1 cellular context compared by ENCODE assay signal in the genomic region with DNA sequence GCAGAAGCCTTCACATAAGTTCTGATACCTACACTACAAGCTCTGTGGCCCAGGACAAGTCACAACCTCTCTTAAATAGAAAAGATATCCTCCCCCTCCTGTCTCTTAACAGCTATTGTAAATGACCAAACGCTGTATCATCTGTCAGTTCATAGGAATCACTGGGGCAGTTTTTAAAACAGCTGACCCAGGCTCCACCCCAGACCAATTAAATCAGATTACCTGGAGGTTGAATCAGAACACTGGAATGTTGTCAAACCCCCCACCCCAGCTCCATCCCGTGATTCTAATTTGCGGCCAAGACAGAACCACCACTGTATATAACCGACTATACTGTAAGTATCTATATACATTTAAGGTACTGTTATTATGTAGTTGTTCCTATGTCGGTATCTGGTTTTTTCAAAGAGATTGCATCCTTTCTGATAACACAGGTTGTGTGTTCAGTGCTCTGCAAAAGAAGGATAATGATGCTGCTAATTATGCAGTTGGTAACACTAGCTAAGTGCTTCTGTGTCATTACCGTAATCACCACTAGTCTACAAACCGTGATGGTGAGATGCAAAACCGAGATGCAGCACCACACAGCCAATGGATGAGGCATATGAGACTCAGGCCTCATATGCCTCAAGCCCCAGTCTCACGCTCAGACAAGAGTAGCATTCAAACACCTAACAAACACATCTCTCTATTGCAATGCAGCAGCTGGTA.
TF ChIP-seq lines count a peak whose summit lies in the region.

No MANE protein-coding gene starts in this region.

TF ChIP-seq in K562, 482 proteins besides CTCF, POLR2A, EP300 and RAD21:
- no peak for TF ChIP-seq SIX5 (IDR thresholded peaks at IDR 0.05; ENCODE audit: borderline replicate concordance in 1 of 2, insufficient read depth in 1 of 2, low read depth in 1 of 2, low read length in 2 of 2)
- no peak for TF ChIP-seq KLF6 (CRISPR knock-in tag; IDR thresholded peaks at IDR 0.05; ENCODE audit: borderline replicate concordance)
- no peak for TF ChIP-seq SP1 (CRISPR knock-in tag; IDR thresholded peaks at IDR 0.05)
- TF ChIP-seq, protein P1, sequence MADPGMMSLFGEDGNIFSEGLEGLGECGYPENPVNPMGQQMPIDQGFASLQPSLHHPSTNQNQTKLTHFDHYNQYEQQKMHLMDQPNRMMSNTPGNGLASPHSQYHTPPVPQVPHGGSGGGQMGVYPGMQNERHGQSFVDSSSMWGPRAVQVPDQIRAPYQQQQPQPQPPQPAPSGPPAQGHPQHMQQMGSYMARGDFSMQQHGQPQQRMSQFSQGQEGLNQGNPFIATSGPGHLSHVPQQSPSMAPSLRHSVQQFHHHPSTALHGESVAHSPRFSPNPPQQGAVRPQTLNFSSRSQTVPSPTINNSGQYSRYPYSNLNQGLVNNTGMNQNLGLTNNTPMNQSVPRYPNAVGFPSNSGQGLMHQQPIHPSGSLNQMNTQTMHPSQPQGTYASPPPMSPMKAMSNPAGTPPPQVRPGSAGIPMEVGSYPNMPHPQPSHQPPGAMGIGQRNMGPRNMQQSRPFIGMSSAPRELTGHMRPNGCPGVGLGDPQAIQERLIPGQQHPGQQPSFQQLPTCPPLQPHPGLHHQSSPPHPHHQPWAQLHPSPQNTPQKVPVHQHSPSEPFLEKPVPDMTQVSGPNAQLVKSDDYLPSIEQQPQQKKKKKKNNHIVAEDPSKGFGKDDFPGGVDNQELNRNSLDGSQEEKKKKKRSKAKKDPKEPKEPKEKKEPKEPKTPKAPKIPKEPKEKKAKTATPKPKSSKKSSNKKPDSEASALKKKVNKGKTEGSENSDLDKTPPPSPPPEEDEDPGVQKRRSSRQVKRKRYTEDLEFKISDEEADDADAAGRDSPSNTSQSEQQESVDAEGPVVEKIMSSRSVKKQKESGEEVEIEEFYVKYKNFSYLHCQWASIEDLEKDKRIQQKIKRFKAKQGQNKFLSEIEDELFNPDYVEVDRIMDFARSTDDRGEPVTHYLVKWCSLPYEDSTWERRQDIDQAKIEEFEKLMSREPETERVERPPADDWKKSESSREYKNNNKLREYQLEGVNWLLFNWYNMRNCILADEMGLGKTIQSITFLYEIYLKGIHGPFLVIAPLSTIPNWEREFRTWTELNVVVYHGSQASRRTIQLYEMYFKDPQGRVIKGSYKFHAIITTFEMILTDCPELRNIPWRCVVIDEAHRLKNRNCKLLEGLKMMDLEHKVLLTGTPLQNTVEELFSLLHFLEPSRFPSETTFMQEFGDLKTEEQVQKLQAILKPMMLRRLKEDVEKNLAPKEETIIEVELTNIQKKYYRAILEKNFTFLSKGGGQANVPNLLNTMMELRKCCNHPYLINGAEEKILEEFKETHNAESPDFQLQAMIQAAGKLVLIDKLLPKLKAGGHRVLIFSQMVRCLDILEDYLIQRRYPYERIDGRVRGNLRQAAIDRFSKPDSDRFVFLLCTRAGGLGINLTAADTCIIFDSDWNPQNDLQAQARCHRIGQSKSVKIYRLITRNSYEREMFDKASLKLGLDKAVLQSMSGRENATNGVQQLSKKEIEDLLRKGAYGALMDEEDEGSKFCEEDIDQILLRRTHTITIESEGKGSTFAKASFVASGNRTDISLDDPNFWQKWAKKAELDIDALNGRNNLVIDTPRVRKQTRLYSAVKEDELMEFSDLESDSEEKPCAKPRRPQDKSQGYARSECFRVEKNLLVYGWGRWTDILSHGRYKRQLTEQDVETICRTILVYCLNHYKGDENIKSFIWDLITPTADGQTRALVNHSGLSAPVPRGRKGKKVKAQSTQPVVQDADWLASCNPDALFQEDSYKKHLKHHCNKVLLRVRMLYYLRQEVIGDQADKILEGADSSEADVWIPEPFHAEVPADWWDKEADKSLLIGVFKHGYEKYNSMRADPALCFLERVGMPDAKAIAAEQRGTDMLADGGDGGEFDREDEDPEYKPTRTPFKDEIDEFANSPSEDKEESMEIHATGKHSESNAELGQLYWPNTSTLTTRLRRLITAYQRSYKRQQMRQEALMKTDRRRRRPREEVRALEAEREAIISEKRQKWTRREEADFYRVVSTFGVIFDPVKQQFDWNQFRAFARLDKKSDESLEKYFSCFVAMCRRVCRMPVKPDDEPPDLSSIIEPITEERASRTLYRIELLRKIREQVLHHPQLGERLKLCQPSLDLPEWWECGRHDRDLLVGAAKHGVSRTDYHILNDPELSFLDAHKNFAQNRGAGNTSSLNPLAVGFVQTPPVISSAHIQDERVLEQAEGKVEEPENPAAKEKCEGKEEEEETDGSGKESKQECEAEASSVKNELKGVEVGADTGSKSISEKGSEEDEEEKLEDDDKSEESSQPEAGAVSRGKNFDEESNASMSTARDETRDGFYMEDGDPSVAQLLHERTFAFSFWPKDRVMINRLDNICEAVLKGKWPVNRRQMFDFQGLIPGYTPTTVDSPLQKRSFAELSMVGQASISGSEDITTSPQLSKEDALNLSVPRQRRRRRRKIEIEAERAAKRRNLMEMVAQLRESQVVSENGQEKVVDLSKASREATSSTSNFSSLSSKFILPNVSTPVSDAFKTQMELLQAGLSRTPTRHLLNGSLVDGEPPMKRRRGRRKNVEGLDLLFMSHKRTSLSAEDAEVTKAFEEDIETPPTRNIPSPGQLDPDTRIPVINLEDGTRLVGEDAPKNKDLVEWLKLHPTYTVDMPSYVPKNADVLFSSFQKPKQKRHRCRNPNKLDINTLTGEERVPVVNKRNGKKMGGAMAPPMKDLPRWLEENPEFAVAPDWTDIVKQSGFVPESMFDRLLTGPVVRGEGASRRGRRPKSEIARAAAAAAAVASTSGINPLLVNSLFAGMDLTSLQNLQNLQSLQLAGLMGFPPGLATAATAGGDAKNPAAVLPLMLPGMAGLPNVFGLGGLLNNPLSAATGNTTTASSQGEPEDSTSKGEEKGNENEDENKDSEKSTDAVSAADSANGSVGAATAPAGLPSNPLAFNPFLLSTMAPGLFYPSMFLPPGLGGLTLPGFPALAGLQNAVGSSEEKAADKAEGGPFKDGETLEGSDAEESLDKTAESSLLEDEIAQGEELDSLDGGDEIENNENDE (IDR thresholded peaks at IDR 0.05; ENCODE audit: low read depth, low read length), result peak; percentile 13
TF ChIP-seq in K562: peak in this region for 1.
